Comparison of ENCODE assay signal across 8 cellular contexts in the genomic region with DNA sequence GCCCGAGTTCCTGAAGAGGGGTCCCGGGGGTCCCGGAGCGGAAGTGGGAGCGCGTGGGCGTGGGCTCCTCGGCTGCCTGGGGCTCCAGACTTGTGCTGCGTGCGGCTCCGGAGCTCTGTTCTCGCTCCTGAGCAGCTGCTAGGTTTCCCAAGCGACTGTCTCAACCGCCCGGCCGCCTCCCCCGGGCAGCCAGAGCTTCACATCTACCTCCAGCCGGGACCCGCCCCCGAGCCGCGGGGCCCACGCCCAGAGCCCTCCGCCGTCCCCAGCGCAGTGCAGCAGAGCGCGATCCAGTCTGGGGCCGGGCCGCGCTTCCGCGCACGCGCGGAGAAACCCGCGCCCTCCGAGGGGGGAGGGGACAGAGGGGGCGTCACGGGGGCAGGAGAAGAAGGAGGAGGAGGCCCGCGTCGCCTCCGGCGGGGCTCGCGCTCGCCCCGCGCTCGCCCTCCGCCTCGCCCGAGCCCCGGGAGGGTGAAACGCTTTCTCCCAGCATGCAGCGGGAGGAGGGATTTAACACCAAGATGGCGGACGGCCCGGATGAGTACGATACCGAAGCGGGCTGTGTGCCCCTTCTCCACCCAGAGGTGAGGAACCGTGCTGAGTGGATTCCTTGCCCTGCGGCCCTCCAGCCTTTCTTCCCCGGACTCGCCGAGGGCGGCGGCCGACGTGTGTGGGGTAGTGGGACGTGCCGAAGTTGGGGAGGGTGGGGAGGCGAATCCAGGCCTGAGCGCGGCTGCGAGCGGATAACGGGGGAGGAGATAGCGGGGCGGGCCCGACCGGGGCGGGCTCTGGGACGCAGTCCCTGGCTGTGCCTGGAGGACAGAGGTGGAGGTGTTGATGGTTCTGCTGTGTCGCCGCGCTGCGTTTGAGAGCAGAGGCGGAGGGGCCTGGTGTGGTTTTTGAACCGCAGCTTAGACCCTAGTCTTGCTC. TPM values are rescaled to one million over a fixed set of nuclear protein-coding genes. Genes with fewer than 3 reads are reported as not detected.
A peak's percentile ranks its signal among the peaks of the same experiment; 100 is the strongest.
DNase-seq lines count a peak whose midpoint lies in the region; ATAC-seq and TF ChIP-seq lines count a peak whose summit lies in the region.

A gene with protein sequence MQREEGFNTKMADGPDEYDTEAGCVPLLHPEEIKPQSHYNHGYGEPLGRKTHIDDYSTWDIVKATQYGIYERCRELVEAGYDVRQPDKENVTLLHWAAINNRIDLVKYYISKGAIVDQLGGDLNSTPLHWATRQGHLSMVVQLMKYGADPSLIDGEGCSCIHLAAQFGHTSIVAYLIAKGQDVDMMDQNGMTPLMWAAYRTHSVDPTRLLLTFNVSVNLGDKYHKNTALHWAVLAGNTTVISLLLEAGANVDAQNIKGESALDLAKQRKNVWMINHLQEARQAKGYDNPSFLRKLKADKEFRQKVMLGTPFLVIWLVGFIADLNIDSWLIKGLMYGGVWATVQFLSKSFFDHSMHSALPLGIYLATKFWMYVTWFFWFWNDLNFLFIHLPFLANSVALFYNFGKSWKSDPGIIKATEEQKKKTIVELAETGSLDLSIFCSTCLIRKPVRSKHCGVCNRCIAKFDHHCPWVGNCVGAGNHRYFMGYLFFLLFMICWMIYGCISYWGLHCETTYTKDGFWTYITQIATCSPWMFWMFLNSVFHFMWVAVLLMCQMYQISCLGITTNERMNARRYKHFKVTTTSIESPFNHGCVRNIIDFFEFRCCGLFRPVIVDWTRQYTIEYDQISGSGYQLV (plus strand): TSS at position 370 of the 930 bp plus-strand sequence. CDS start 122 bp downstream, at position 492.

- intact Hi-C loops in activated naive CD4-positive, alpha-beta T cell treated with anti-CD3 and anti-CD28 coated beads for 36 hours (cut with micrococcal nuclease), result loop anchor here (1.0 to 10.0 kb wide), 8 partner anchors 115 to 1372 kb away; partner anchors contain the start of genes BBS10, CSRP2, E2F7 and GLIPR1

- peak; percentile 72 for TF ChIP-seq POLR2A in NB4 (IDR thresholded peaks at IDR 0.05; ENCODE audit: extremely low read depth, insufficient read length)
- TF ChIP-seq POLR2A in gastroesophageal sphincter (IDR thresholded peaks at IDR 0.05), result peak; percentile 49 to 66

- H3K27me3 Mint-ChIP-seq in activated naive CD4-positive, alpha-beta T cell treated with anti-CD3 and anti-CD28 coated beads for 36 hours (ENCODE audit: low read depth), result no peaks in the 10 kb centered on the region

- DNase-seq in GM04504 (ENCODE audit: low read depth) (peak; percentile 92), NB4 (ENCODE audit: low read depth) (peak; percentile 98), SK-N-DZ (ENCODE audit: low spot score) (peak; percentile 95)
- DNase-seq in activated naive CD4-positive, alpha-beta T cell treated with anti-CD3 and anti-CD28 coated beads for 36 hours, result peak; percentile 88

- ATAC-seq in HG02571 (IDR thresholded peaks at IDR 0.05; ENCODE audit: unreplicated experiment) (peak; percentile 92), gastroesophageal sphincter (peak; percentile 96)

- H3K4me3 Mint-ChIP-seq in activated naive CD4-positive, alpha-beta T cell treated with anti-CD3 and anti-CD28 coated beads for 36 hours, result peak within 1 kb of the TSS; percentile 98

- H3K9me3 ChIP-seq in gastroesophageal sphincter (no peaks in the 10 kb centered on the region), neutrophil (no peaks in the 10 kb centered on the region)

- H3K4me1 ChIP-seq in gastroesophageal sphincter (peaks cover 0 to 48% (median 12%) of the 10 kb centered on the region in 3 donors), neutrophil (ENCODE audit: control insufficient read depth in 1 of 2, insufficient read depth in 1 of 2, low read depth in 1 of 2, low read length in 1 of 2) (peaks cover 67 to 69% of the 10 kb centered on the region in 2 experiments)

- H3K27ac ChIP-seq in gastroesophageal sphincter (peak within 1 kb of the TSS; percentile 83 to 99 (median 96)), neutrophil (peak within 1 kb of the TSS; percentile 98)

- H3K4me1 Mint-ChIP-seq in activated naive CD4-positive, alpha-beta T cell treated with anti-CD3 and anti-CD28 coated beads for 36 hours (ENCODE audit: low read depth), result peaks cover 38% of the 10 kb centered on the region

- H3K27me3 ChIP-seq in gastroesophageal sphincter (no peaks in the 10 kb centered on the region), neutrophil (no peaks in the 10 kb centered on the region)

- no peak for TF ChIP-seq CTCF in NB4 (IDR thresholded peaks at IDR 0.05; ENCODE audit: low read depth, low read length)
- TF ChIP-seq CTCF in gastroesophageal sphincter (IDR thresholded peaks at IDR 0.05), result no peak
- TF ChIP-seq CTCF in neutrophil (IDR thresholded peaks at IDR 0.05), result peak; percentile 46
- TF ChIP-seq CTCF in subcutaneous adipose tissue (IDR thresholded peaks at IDR 0.05; ENCODE audit: low read depth), result peak; percentile 50

- CTCF ChIA-PET in activated naive CD4-positive, alpha-beta T cell treated with anti-CD3 and anti-CD28 coated beads for 36 hours (lab: Charles Lee), result interaction anchor here (0.6 to 2.5 kb wide), 3 partner anchors 14 to 611 kb away, joined by 3 to 12 read pairs (median 4); no protein-coding TSS in a partner anchor

- no peaks in the 10 kb centered on the region for H3K9me3 Mint-ChIP-seq in activated naive CD4-positive, alpha-beta T cell treated with anti-CD3 and anti-CD28 coated beads for 36 hours

- no peaks in the 10 kb centered on the region for H3K36me3 ChIP-seq in gastroesophageal sphincter
- no peaks in the 10 kb centered on the region for H3K36me3 ChIP-seq in neutrophil

- peaks cover 1% of the 10 kb centered on the region for H3K36me3 Mint-ChIP-seq in activated naive CD4-positive, alpha-beta T cell treated with anti-CD3 and anti-CD28 coated beads for 36 hours (ENCODE audit: low read depth)

- H3K27ac Mint-ChIP-seq in activated naive CD4-positive, alpha-beta T cell treated with anti-CD3 and anti-CD28 coated beads for 36 hours, result peak within 1 kb of the TSS; percentile 91

- H3K4me3 ChIP-seq in NB4 (ENCODE audit: low read depth, low read length), result peak within 1 kb of the TSS; percentile 95
- H3K4me3 ChIP-seq in gastroesophageal sphincter, result peak within 1 kb of the TSS; percentile 73 to 74
- H3K4me3 ChIP-seq in neutrophil (ENCODE audit: low read depth in 1 of 2, low read length in 1 of 2), result peak within 1 kb of the TSS; percentile 85 to 95

- WGBS in gastroesophageal sphincter (ENCODE audit: low coverage in 1 of 2), 2 donors, result 0% methylated on average over 4 of the region's 93 CpGs

- TF ChIP-seq EP300 in gastroesophageal sphincter (IDR thresholded peaks at IDR 0.05), result no peak

RNA-seq across cellular contexts. Expression of the gene that starts here (rescaled TPM):
- 39.2 and 63.5 TPM in 2 replicates for polyA plus RNA-seq in SK-N-DZ (2014; cell fraction: cytosol; rRNA removed)
- 109 and 145 TPM in 2 replicates for polyA plus RNA-seq in SK-N-DZ (2014; cell fraction: nucleus; rRNA removed)
- total RNA-seq in activated naive CD4-positive, alpha-beta T cell treated with anti-CD3 and anti-CD28 coated beads for 36 hours, result 10 to 100 TPM; 19.1 to 22.2 TPM
- total RNA-seq in gastroesophageal sphincter (10 to 100 TPM; 25.4 to 71.8 (median 36.8) TPM), subcutaneous adipose tissue (10 to 100 TPM; 38.6 to 60.7 (median 56.3) TPM)

Comparison
In these comparisons a context has a peak if more than half of its experiments do, and no peak if none do; other contexts are left out.
1. Peak in every context shown above with its lines: DNase-seq, ATAC-seq, H3K4me3 ChIP-seq and H3K27ac ChIP-seq.
2. CTCF ChIP-seq: peak in neutrophil (single experiment) and subcutaneous adipose tissue (single experiment); none in NB4 (single experiment) and gastroesophageal sphincter (0 of 4).